ENCODE assay signal across 7 cellular contexts in genomic region chr7:92864169-92864568, GRCh38. TPM values are rescaled to one million over a fixed set of nuclear protein-coding genes. Genes with fewer than 3 reads are reported as not detected.
DNase-seq lines count a peak whose midpoint lies in the region; TF ChIP-seq lines count a peak whose summit lies in the region.
"Not testable (repeated sequence)": the region's sequence is repeated elsewhere in the genome, so short reads cannot be mapped to it uniquely, and the experiment has no call there.

No MANE protein-coding gene starts in this region.

- CTCF ChIA-PET in OCI-LY7 (lab: Charles Lee; ENCODE audit: unreplicated experiment) (interaction anchor here (0.8 to 1.0 kb wide), 2 partner anchors 174 to 211 kb away, joined by 3 to 4 read pairs; no protein-coding TSS in a partner anchor), MCF 10A (lab: Yijun Ruan, JAX) (interaction anchor here (0.7 to 1.3 kb wide), 3 partner anchors 16 to 329 kb away, joined by 3 read pairs; no protein-coding TSS in a partner anchor)

- H3K9me2 ChIP-seq in OCI-LY7 (ENCODE audit: insufficient read depth, low read length): not testable (repeated sequence)

- H3K9me3 Mint-ChIP-seq in activated CD4-positive, alpha-beta T cell treated with anti-CD3 and anti-CD28 coated beads, Interleukin-2, amount 10 ng/mL, durations not matched to agents 24 days and 14 days: peaks cover 28% of the 10 kb centered on the region
- H3K9me3 Mint-ChIP-seq in MCF 10A (ENCODE audit: unreplicated experiment): not testable (repeated sequence)

- not testable (repeated sequence) for H3K27me3 ChIP-seq in left ventricle myocardium inferior (ENCODE audit: low read depth)

- not testable (repeated sequence) for H3K4me2 ChIP-seq in OCI-LY7 (ENCODE audit: low read length)

- not testable (repeated sequence) for H3K4me3 Mint-ChIP-seq in activated CD4-positive, alpha-beta T cell treated with anti-CD3 and anti-CD28 coated beads, Interleukin-2, amount 10 ng/mL, durations not matched to agents 24 days and 14 days; MCF 10A (ENCODE audit: unreplicated experiment)

- not testable (repeated sequence) for H3K27me3 Mint-ChIP-seq in activated CD4-positive, alpha-beta T cell treated with anti-CD3 and anti-CD28 coated beads, Interleukin-2, amount 10 ng/mL, durations not matched to agents 24 days and 14 days; MCF 10A (ENCODE audit: insufficient read depth, unreplicated experiment)

- H4K20me1 ChIP-seq in OCI-LY7 (ENCODE audit: insufficient read depth, low read length): not testable (repeated sequence)

- BruUV-seq in OCI-LY7 (replicated peaks; lab: Mats Ljungman, UMichigan); MCF 10A (replicated peaks; lab: Mats Ljungman, UMichigan): not testable (repeated sequence)

- not testable (repeated sequence) for H3K36me3 ChIP-seq in OCI-LY7 (ENCODE audit: insufficient read depth, low read length); left ventricle myocardium inferior

- H3K4me1 ChIP-seq in OCI-LY7 (ENCODE audit: insufficient read depth, low read length, poor library complexity, severe bottlenecking); left ventricle myocardium inferior: not testable (repeated sequence)

- H3K27ac ChIP-seq in OCI-LY7 (ENCODE audit: low read depth, low read length, poor library complexity, severe bottlenecking); left ventricle myocardium inferior (replicated peaks): not testable (repeated sequence)

- TF ChIP-seq CTCF in OCI-LY7 (conservative IDR thresholded peaks at IDR 0.05; ENCODE audit: low read length) (peak; percentile 66), left ventricle myocardium inferior (IDR thresholded peaks at IDR 0.05; ENCODE audit: borderline replicate concordance) (peak; percentile 16)
- not testable (repeated sequence) for TF ChIP-seq CTCF in MCF 10A (IDR thresholded peaks at IDR 0.05; ENCODE audit: unreplicated experiment)

- H3K79me2 ChIP-seq in OCI-LY7 (ENCODE audit: insufficient read depth, low read depth, low read length): not testable (repeated sequence)

- not testable (repeated sequence) for H3K4me1 Mint-ChIP-seq in activated CD4-positive, alpha-beta T cell treated with anti-CD3 and anti-CD28 coated beads, Interleukin-2, amount 10 ng/mL, durations not matched to agents 24 days and 14 days; MCF 10A (ENCODE audit: insufficient read depth, unreplicated experiment)

- H3K4me3 ChIP-seq in OCI-LY7 (ENCODE audit: low read depth, low read length, poor library complexity, severe bottlenecking); left ventricle myocardium inferior: not testable (repeated sequence)

- POLR2A ChIA-PET in OCI-LY7 (lab: Charles Lee); MCF 10A (lab: Yijun Ruan, JAX): not testable (repeated sequence)

- not testable (repeated sequence) for H3K9me3 ChIP-seq in OCI-LY7 (ENCODE audit: low read length)
- peaks cover 25% of the 10 kb centered on the region for H3K9me3 ChIP-seq in left ventricle myocardium inferior (replicated peaks)

- DNase-seq in DMS53 treated with DMSO at 0.1 percent for 48 hours (lab: John Stamatoyannopoulos, UW; ENCODE audit: unreplicated experiment): peak; percentile 1
- DNase-seq in M059J (ENCODE audit: low read depth): peak; percentile 9
- DNase-seq in OCI-LY7 (ENCODE audit: low spot score): peak; percentile 54
- peak; percentile 48 for DNase-seq in activated CD4-positive, alpha-beta T cell treated with anti-CD3 and anti-CD28 coated beads, Interleukin-2, amount 10 ng/mL, durations not matched to agents 24 days and 14 days
- peak; percentile 23 for DNase-seq in MCF 10A (ENCODE audit: unreplicated experiment)
- not testable (repeated sequence) for DNase-seq in left ventricle myocardium inferior
- DNase-seq in pons (ENCODE audit: low spot score): peak; percentile 12

- peaks cover 19% of the 10 kb centered on the region for H3K36me3 Mint-ChIP-seq in activated CD4-positive, alpha-beta T cell treated with anti-CD3 and anti-CD28 coated beads, Interleukin-2, amount 10 ng/mL, durations not matched to agents 24 days and 14 days (ENCODE audit: low read depth)
- not testable (repeated sequence) for H3K36me3 Mint-ChIP-seq in MCF 10A (ENCODE audit: insufficient read depth, unreplicated experiment)

- H3K27ac Mint-ChIP-seq in activated CD4-positive, alpha-beta T cell treated with anti-CD3 and anti-CD28 coated beads, Interleukin-2, amount 10 ng/mL, durations not matched to agents 24 days and 14 days: peak overlapping the region; percentile 42
- H3K27ac Mint-ChIP-seq in MCF 10A (ENCODE audit: low read depth, unreplicated experiment): not testable (repeated sequence)

- not testable (repeated sequence) for H2AFZ ChIP-seq in OCI-LY7 (ENCODE audit: low read length)

- intact Hi-C loops in OCI-LY7 (cut with micrococcal nuclease; ENCODE audit: unreplicated experiment): loop anchor here (1.0 kb wide), 1 partner anchor 243 kb away; no protein-coding TSS in a partner anchor
- intact Hi-C loops in activated CD4-positive, alpha-beta T cell treated with anti-CD3 and anti-CD28 coated beads, Interleukin-2, amount 10 ng/mL, durations not matched to agents 24 days and 14 days (cut with micrococcal nuclease): loop anchor here (1.0 kb wide), 1 partner anchor 9 kb away; no protein-coding TSS in a partner anchor
- intact Hi-C loops in MCF 10A (cut with micrococcal nuclease); left ventricle myocardium inferior (cut with micrococcal nuclease): not testable (repeated sequence)

RNA-seq across cellular contexts. Expression of gene CDK6, which starts 27.8 kb away (rescaled TPM):
- total RNA-seq in M059J (2014; rRNA removed; shearing (Covaris generic)): 25.8 and 43.3 TPM in 2 replicates
- 43.6 and 44.1 TPM in 2 replicates for total RNA-seq in OCI-LY7 (2014; rRNA removed; shearing (Covaris generic))
- 35.5 and 45.4 TPM in 2 replicates for total RNA-seq in OCI-LY7 (2022)
- total RNA-seq in activated CD4-positive, alpha-beta T cell treated with anti-CD3 and anti-CD28 coated beads, Interleukin-2, amount 10 ng/mL, durations not matched to agents 24 days and 14 days: 274 and 277 TPM in 2 replicates
- total RNA-seq in MCF 10A (2022): 89.8 and 124 TPM in 2 replicates
- 16.5 TPM for total RNA-seq in left ventricle myocardium inferior
